Comparison of ENCODE assay signal across 1 cellular context in the genomic region with DNA sequence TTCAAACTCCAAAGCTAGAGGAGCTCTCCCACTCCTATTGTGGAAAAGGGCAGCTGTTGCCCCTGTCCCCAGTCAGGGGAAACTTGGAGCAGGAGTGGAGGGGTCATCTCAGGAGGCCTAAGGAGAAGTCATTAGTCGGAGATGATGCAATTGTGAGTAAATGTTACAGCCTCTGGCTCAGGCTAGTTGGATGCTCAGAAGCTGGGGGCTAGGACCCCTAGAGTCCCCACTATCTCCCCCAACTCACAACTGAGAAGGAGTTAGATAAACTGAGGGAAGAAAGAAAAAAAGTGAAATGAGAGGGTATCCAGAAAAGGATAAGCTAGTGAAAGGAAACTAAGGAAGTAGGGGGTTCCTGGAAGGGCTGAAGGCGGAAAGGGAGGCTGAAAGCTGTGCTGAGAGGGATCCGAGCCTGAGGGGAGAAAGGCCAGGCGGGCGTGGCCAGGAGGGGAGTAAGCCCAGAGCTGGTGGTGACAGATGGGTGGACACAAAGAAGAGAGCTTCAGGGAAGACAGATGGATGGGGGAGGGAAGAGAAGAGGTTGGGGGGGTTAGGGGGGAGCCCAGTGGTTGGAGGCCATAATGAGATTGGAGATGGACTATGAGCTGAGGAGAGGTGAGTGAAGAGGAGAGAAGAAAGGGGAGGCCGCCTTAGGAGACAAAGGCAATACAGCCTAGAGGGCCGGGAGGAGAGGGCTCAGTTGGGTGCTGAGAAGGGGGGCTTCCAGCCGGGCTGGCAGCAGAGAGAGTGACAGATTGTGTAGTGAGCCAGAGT.
TF ChIP-seq lines count a peak whose summit lies in the region.

No MANE protein-coding gene starts in this region.

TF ChIP-seq in HepG2, 621 proteins besides CTCF, POLR2A, EP300 and RAD21:
- TF ChIP-seq MBNL3 (CRISPR knock-in tag; conservative IDR thresholded peaks at IDR 0.05) (no peak), ZNF550 (CRISPR knock-in tag; IDR thresholded peaks at IDR 0.05; ENCODE audit: borderline replicate concordance) (no peak), CEBPG (CRISPR knock-in tag; IDR thresholded peaks at IDR 0.05) (0 out of 2 replicates have a peak, but pooled peaks have one; percentile 39), CEBPB (IDR thresholded peaks at IDR 0.05; ENCODE audit: borderline replicate concordance, low read depth, low read length) (peak; percentile 56), TOPORS (CRISPR knock-in tag; IDR thresholded peaks at IDR 0.05) (no peak)
- TF ChIP-seq, protein P1, sequence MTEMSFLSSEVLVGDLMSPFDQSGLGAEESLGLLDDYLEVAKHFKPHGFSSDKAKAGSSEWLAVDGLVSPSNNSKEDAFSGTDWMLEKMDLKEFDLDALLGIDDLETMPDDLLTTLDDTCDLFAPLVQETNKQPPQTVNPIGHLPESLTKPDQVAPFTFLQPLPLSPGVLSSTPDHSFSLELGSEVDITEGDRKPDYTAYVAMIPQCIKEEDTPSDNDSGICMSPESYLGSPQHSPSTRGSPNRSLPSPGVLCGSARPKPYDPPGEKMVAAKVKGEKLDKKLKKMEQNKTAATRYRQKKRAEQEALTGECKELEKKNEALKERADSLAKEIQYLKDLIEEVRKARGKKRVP (CRISPR knock-in tag; IDR thresholded peaks at IDR 0.05), result peak in 1 of 2 experiments; percentile 93; a peak in 2 of 4 replicates
